ENCODE assay signal across 1 cellular context in genomic region chr5:92552206-92553160, GRCh38.
TF ChIP-seq lines count a peak whose summit lies in the region.

No MANE protein-coding gene starts in this region.

TF ChIP-seq in IMR-90, 13 proteins besides CTCF, POLR2A, EP300 and RAD21 (continued from another document):
- TF ChIP-seq ELK1 (IDR thresholded peaks at IDR 0.05; ENCODE audit: borderline replicate concordance, low read depth, low read length) (no peak), MAZ (IDR thresholded peaks at IDR 0.05; ENCODE audit: borderline replicate concordance, low read depth, low read length) (no peak), RFX5 (IDR thresholded peaks at IDR 0.05; ENCODE audit: low read depth, low read length) (no peak)
TF ChIP-seq in IMR-90: peak in this region for 5.
